23 cellular contexts compared by ENCODE assay signal in genomic region chr22:20246368-20247009, GRCh38. TPM values are rescaled to one million over a fixed set of nuclear protein-coding genes. Genes with fewer than 3 reads are reported as not detected.
DNase-seq lines count a peak whose midpoint lies in the region; ATAC-seq and TF ChIP-seq lines count a peak whose summit lies in the region.
"Had no signal": no experiment of that assay in that cellular context is flagged by ENCODE, and none has a peak within 500 bp of the region (broad histone marks: within the 10 kb centered on the region; RNA-seq: fewer than 3 reads in every experiment).

No MANE protein-coding gene starts in this region.

- no peaks in the 10 kb centered on the region for H3K36me3 Mint-ChIP-seq in naive thymus-derived CD4-positive, alpha-beta T cell
- H3K36me3 Mint-ChIP-seq: CD4-positive, alpha-beta memory T cell had no signal

- 85 to 93% methylated on average over 8 to 15 of the region's 19 CpGs for WGBS in testis, 2 donors

- H3K27ac ChIP-seq in KOPT-K1 (ENCODE audit: low read depth, low read length, poor library complexity, severe bottlenecking) (peak overlapping the region; percentile 99), cingulate gyrus (ENCODE audit: low read depth, low read length) (peak overlapping the region; percentile 88), testis (no peak overlapping the region)
- H3K27ac ChIP-seq in naive thymus-derived CD4-positive, alpha-beta T cell (ENCODE audit: low read depth, low read length) = peak overlapping the region; percentile 78
- H3K27ac ChIP-seq: A549, parathyroid adenoma had no signal

- H3K27me3 ChIP-seq in BE2C (no peaks in the 10 kb centered on the region), testis (no peaks in the 10 kb centered on the region)
- H3K27me3 ChIP-seq in naive thymus-derived CD4-positive, alpha-beta T cell (ENCODE audit: control insufficient read depth in 2 of 2, insufficient read depth in 2 of 2, low read length in 2 of 2) = no peaks in the 10 kb centered on the region
- H3K27me3 ChIP-seq: upper lobe of left lung had no signal

- no peaks in the 10 kb centered on the region for H3K9me3 Mint-ChIP-seq in naive thymus-derived CD4-positive, alpha-beta T cell

- no peak overlapping the region for H3K4me3 ChIP-seq in BE2C (ENCODE audit: low read depth, low read length)
- no peak overlapping the region for H3K4me3 ChIP-seq in naive thymus-derived CD4-positive, alpha-beta T cell (ENCODE audit: low read length)
- no peak overlapping the region for H3K4me3 ChIP-seq in testis
- H3K4me3 ChIP-seq: A549, mucosa of descending colon, upper lobe of left lung had no signal

- TF ChIP-seq POLR2A in testis (IDR thresholded peaks at IDR 0.05) = no peak

- H3K4me3 Mint-ChIP-seq in naive thymus-derived CD4-positive, alpha-beta T cell = peak overlapping the region in 1 of 10 donors; percentile 85

- TF ChIP-seq CTCF in BE2C (IDR thresholded peaks at IDR 0.05; ENCODE audit: low read depth, low read length) (no peak), testis (IDR thresholded peaks at IDR 0.05) (no peak)

- no peaks in the 10 kb centered on the region; the same call in 1 of the 2 replicates for H3K36me3 ChIP-seq in BE2C
- no peaks in the 10 kb centered on the region for H3K36me3 ChIP-seq in KOPT-K1 (ENCODE audit: insufficient read depth, low read length)
- no peaks in the 10 kb centered on the region for H3K36me3 ChIP-seq in naive thymus-derived CD4-positive, alpha-beta T cell (ENCODE audit: control insufficient read depth in 2 of 3, insufficient read depth in 3 of 3, low read length in 3 of 3)
- H3K36me3 ChIP-seq in testis (ENCODE audit: low read depth, missing control alignments) = no peaks in the 10 kb centered on the region
- H3K36me3 ChIP-seq: upper lobe of left lung had no signal

- H3K27ac Mint-ChIP-seq in naive thymus-derived CD4-positive, alpha-beta T cell = peak overlapping the region in 1 of 9 donors; percentile 98

- H3K9me3 ChIP-seq in BE2C (no peaks in the 10 kb centered on the region), KOPT-K1 (ENCODE audit: insufficient read depth, low read length, poor library complexity, severe bottlenecking) (no peaks in the 10 kb centered on the region), testis (no peaks in the 10 kb centered on the region)
- H3K9me3 ChIP-seq in naive thymus-derived CD4-positive, alpha-beta T cell (ENCODE audit: control insufficient read depth in 2 of 3, low read length in 3 of 3) = no peaks in the 10 kb centered on the region
- H3K9me3 ChIP-seq: A549, mucosa of descending colon, upper lobe of left lung had no signal

- DNase-seq in BE2C = peak; percentile 36
- DNase-seq in naive thymus-derived CD4-positive, alpha-beta T cell = no peak
- DNase-seq in NCI-H2081 treated with DMSO at 0.1 percent for 48 hours (lab: John Stamatoyannopoulos, UW) = no peak
- DNase-seq in middle frontal gyrus (ENCODE audit: extremely low spot score, low spot score) = no peak
- no peak for DNase-seq in testis
- DNase-seq: activated CD4-positive, alpha-beta T cell treated with anti-CD3 and anti-CD28 coated beads for 36 hours; activated CD8-positive, alpha-beta memory T cell treated with anti-CD3 and anti-CD28 coated beads, Interleukin-2, amount 50 U/mL, for 4 hours; activated naive CD4-positive, alpha-beta T cell; CD4-positive, alpha-beta memory T cell; dermis blood vessel endothelial cell; kidney; mucosa of descending colon; NCI-H524 treated with DMSO at 0.1 percent for 48 hours; PC-3; small intestine; stimulated activated naive CD8-positive, alpha-beta T cell treated with anti-CD3 and anti-CD28 coated beads, Interleukin-15, Interleukin-2, amounts not matched to agents 100 U/mL and 50 U/mL, for 24 hours; T-helper 9 cell had no signal

- CTCF ChIA-PET in naive thymus-derived CD4-positive, alpha-beta T cell (lab: Charles Lee) = interaction anchor here (1.0 to 1.4 kb wide), 2 partner anchors 8 kb away, joined by 3 to 6 read pairs; no protein-coding TSS in a partner anchor

- intact Hi-C loops in naive thymus-derived CD4-positive, alpha-beta T cell (cut with micrococcal nuclease) = no loop called here
- intact Hi-C loops in testis (cut with DNase I; ENCODE audit: low total_unique reads) = no loop called here

- ATAC-seq in naive thymus-derived CD4-positive, alpha-beta T cell = no peak
- ATAC-seq in HG03469 (IDR thresholded peaks at IDR 0.05; ENCODE audit: unreplicated experiment) = no peak
- ATAC-seq: A549; activated CD4-positive, alpha-beta T cell treated with anti-CD3 and anti-CD28 coated beads for 36 hours; mucosa of descending colon; PC-3; stimulated activated naive CD8-positive, alpha-beta T cell treated with anti-CD3 and anti-CD28 coated beads, Interleukin-15, Interleukin-2, amounts not matched to agents 100 U/mL and 50 U/mL, for 24 hours had no signal

- POLR2A ChIA-PET in naive thymus-derived CD4-positive, alpha-beta T cell (lab: Charles Lee) = interaction anchor here (0.6 kb wide), 1 partner anchor 216 kb away, joined by 3 read pairs; no protein-coding TSS in a partner anchor

- peaks cover 58% of the 10 kb centered on the region for H3K4me1 ChIP-seq in BE2C
- H3K4me1 ChIP-seq in naive thymus-derived CD4-positive, alpha-beta T cell (ENCODE audit: control insufficient read depth in 2 of 2, insufficient read depth in 2 of 2, low read length in 2 of 2) = peaks cover 35 to 47% of the 10 kb centered on the region in 2 donors
- peaks cover 29% of the 10 kb centered on the region for H3K4me1 ChIP-seq in testis
- H3K4me1 ChIP-seq: A549, parathyroid adenoma had no signal

- H3K4me1 Mint-ChIP-seq in naive thymus-derived CD4-positive, alpha-beta T cell = peaks cover 29 to 39% (median 35%) of the 10 kb centered on the region in 7 donors

- H3K27me3 Mint-ChIP-seq in naive thymus-derived CD4-positive, alpha-beta T cell = no peaks in the 10 kb centered on the region
- H3K27me3 Mint-ChIP-seq: activated CD4-positive, alpha-beta T cell treated with anti-CD3 and anti-CD28 coated beads for 36 hours; CD4-positive, alpha-beta memory T cell had no signal

RNA-seq across cellular contexts. Expression of gene RTN4R, which starts 21.6 kb away (rescaled TPM):
- polyA plus RNA-seq in BE2C (2012; ENCODE audit: insufficient read depth, insufficient read length, low read depth) = 68.7 TPM
- total RNA-seq in naive thymus-derived CD4-positive, alpha-beta T cell = 1 to 10 TPM in 4 of 5 experiments, under 1 TPM in 1; 0.98 to 2.7 (median 1.8) TPM
- polyA plus RNA-seq in naive thymus-derived CD4-positive, alpha-beta T cell = 1 to 10 TPM; 2.2 to 2.9 TPM
- total RNA-seq in testis = 1 to 10 TPM; 5.1 to 6.1 TPM
- 2.1 TPM for polyA plus RNA-seq in testis (ENCODE audit: insufficient read depth, low read depth, low replicate concordance)

Comparison
In these comparisons a context has a peak if more than half of its experiments do, and no peak if none do; other contexts are left out.
1. H3K27ac ChIP-seq: peak in KOPT-K1 (single experiment), cingulate gyrus (single experiment) and naive thymus-derived CD4-positive, alpha-beta T cell (single experiment); none in testis (0 of 2).